Comparison of ENCODE assay signal across 8 cellular contexts in genomic region chr2:89585558-89585920, GRCh38.
DNase-seq lines count a peak whose midpoint lies in the region; ATAC-seq and TF ChIP-seq lines count a peak whose summit lies in the region.
"Not testable (repeated sequence)": the region's sequence is repeated elsewhere in the genome, so short reads cannot be mapped to it uniquely, and the experiment has no call there.

No MANE protein-coding gene starts in this region.

- H3K27ac ChIP-seq in SK-N-MC; naive thymus-derived CD4-positive, alpha-beta T cell (ENCODE audit: low read depth, low read length): not testable (repeated sequence)

- H3K4me3 Mint-ChIP-seq in naive thymus-derived CD4-positive, alpha-beta T cell, result peak overlapping the region in 7 of 10 donors; percentile 35 to 91 (median 80)
- H3K4me3 Mint-ChIP-seq in stimulated activated naive B cell treated with anti-CD40 and anti-IgM and Interleukin-4, amounts not matched to agents 10 μg/mL and 1 μg/mL and 100 μg/mL, for 72 hours, result peak overlapping the region; percentile 81 to 89

- ATAC-seq in GM21717 (IDR thresholded peaks at IDR 0.05; ENCODE audit: unreplicated experiment) (peak; percentile 93), HG03432 (IDR thresholded peaks at IDR 0.05; ENCODE audit: unreplicated experiment) (peak; percentile 100)
- peak; percentile 77 for ATAC-seq in naive thymus-derived CD4-positive, alpha-beta T cell
- peak; percentile 100 for ATAC-seq in stimulated activated naive B cell treated with anti-CD40 and anti-IgM and Interleukin-4, amounts not matched to agents 10 μg/mL and 1 μg/mL and 100 μg/mL, for 72 hours (replicated peaks)

- not testable (repeated sequence) for H3K27me3 ChIP-seq in naive thymus-derived CD4-positive, alpha-beta T cell (ENCODE audit: control insufficient read depth in 2 of 2, insufficient read depth in 2 of 2, low read length in 2 of 2)

- POLR2A ChIA-PET in naive thymus-derived CD4-positive, alpha-beta T cell (lab: Charles Lee), result not testable (repeated sequence)

- peak overlapping the region in 1 of 9 donors; percentile 52 for H3K27ac Mint-ChIP-seq in naive thymus-derived CD4-positive, alpha-beta T cell
- H3K27ac Mint-ChIP-seq in stimulated activated naive B cell treated with anti-CD40 and anti-IgM and Interleukin-4, amounts not matched to agents 10 μg/mL and 1 μg/mL and 100 μg/mL, for 72 hours, result peak overlapping the region; percentile 56

- peak; percentile 46 for DNase-seq in ELR (ENCODE audit: low read depth)
- DNase-seq in SK-N-MC (ENCODE audit: low read depth, low spot score), result not testable (repeated sequence)
- DNase-seq in astrocyte of the spinal cord (ENCODE audit: low read depth, low spot score), result peak; percentile 55
- DNase-seq in head of caudate nucleus, result peak; percentile 28 to 87 (median 75)
- peak in 4 of 9 donors; percentile 5 to 57 (median 20) for DNase-seq in naive thymus-derived CD4-positive, alpha-beta T cell
- DNase-seq in stimulated activated naive B cell treated with anti-CD40 and anti-IgM and Interleukin-4, amounts not matched to agents 10 μg/mL and 1 μg/mL and 100 μg/mL, for 72 hours, result peak; percentile 21

- H3K36me3 ChIP-seq in SK-N-MC (ENCODE audit: insufficient read depth, low read length); naive thymus-derived CD4-positive, alpha-beta T cell (ENCODE audit: control insufficient read depth in 2 of 3, insufficient read depth in 3 of 3, low read length in 3 of 3): not testable (repeated sequence)

- H3K36me3 Mint-ChIP-seq in naive thymus-derived CD4-positive, alpha-beta T cell; stimulated activated naive B cell treated with anti-CD40 and anti-IgM and Interleukin-4, amounts not matched to agents 10 μg/mL and 1 μg/mL and 100 μg/mL, for 72 hours: not testable (repeated sequence)

- not testable (repeated sequence) for H3K4me1 ChIP-seq in naive thymus-derived CD4-positive, alpha-beta T cell (ENCODE audit: control insufficient read depth in 2 of 2, insufficient read depth in 2 of 2, low read length in 2 of 2)

- H3K4me3 ChIP-seq in SK-N-MC, result peak overlapping the region; percentile 64
- peak overlapping the region; percentile 50 for H3K4me3 ChIP-seq in astrocyte of the spinal cord (ENCODE audit: low read depth, low read length)
- not testable (repeated sequence) for H3K4me3 ChIP-seq in naive thymus-derived CD4-positive, alpha-beta T cell (ENCODE audit: low read length)

- CTCF ChIA-PET in naive thymus-derived CD4-positive, alpha-beta T cell (lab: Charles Lee), result not testable (repeated sequence)

- in situ Hi-C loops in astrocyte of the spinal cord (cut with HindIII; ENCODE audit: low sequenced_read_pairs), result not testable (repeated sequence)

- H3K9ac ChIP-seq in SK-N-MC (ENCODE audit: insufficient read length), result not testable (repeated sequence)

- H3K9me3 ChIP-seq in SK-N-MC (ENCODE audit: low read depth, low read length); naive thymus-derived CD4-positive, alpha-beta T cell (ENCODE audit: control insufficient read depth in 2 of 3, low read length in 3 of 3): not testable (repeated sequence)

- intact Hi-C loops in head of caudate nucleus (cut with DNase I); naive thymus-derived CD4-positive, alpha-beta T cell (cut with micrococcal nuclease): not testable (repeated sequence)

- H3K9me3 Mint-ChIP-seq in naive thymus-derived CD4-positive, alpha-beta T cell; stimulated activated naive B cell treated with anti-CD40 and anti-IgM and Interleukin-4, amounts not matched to agents 10 μg/mL and 1 μg/mL and 100 μg/mL, for 72 hours: not testable (repeated sequence)

- not testable (repeated sequence) for H3K27me3 Mint-ChIP-seq in naive thymus-derived CD4-positive, alpha-beta T cell; stimulated activated naive B cell treated with anti-CD40 and anti-IgM and Interleukin-4, amounts not matched to agents 10 μg/mL and 1 μg/mL and 100 μg/mL, for 72 hours

- TF ChIP-seq CTCF in astrocyte of the spinal cord (IDR thresholded peaks at IDR 0.05; ENCODE audit: low read depth, low read length), result not testable (repeated sequence)

- H3K4me1 Mint-ChIP-seq in naive thymus-derived CD4-positive, alpha-beta T cell; stimulated activated naive B cell treated with anti-CD40 and anti-IgM and Interleukin-4, amounts not matched to agents 10 μg/mL and 1 μg/mL and 100 μg/mL, for 72 hours: not testable (repeated sequence)
